In genomic region chr21:34545079-34545884, GRCh38 we compare ENCODE assay signal across 9 cellular contexts. TPM values are rescaled to one million over a fixed set of nuclear protein-coding genes. Genes with fewer than 3 reads are reported as not detected.
DNase-seq lines count a peak whose midpoint lies in the region; ATAC-seq, FAIRE-seq and TF ChIP-seq lines count a peak whose summit lies in the region.
"Had no signal": no experiment of that assay in that cellular context is flagged by ENCODE, and none has a peak within 500 bp of the region (broad histone marks: within the 10 kb centered on the region; RNA-seq: fewer than 3 reads in every experiment).

No MANE protein-coding gene starts in this region.

- no peak for TF ChIP-seq CTCF in bronchial epithelial cell (IDR thresholded peaks at IDR 0.05; ENCODE audit: insufficient read depth, low read length, severe bottlenecking)
- TF ChIP-seq CTCF in left lung (IDR thresholded peaks at IDR 0.05) = no peak

- peaks cover 2% of the 10 kb centered on the region for H3K9me3 Mint-ChIP-seq in activated CD4-positive, alpha-beta T cell treated with anti-CD3 and anti-CD28 coated beads for 36 hours (ENCODE audit: low read depth)

- peak overlapping the region; percentile 69 for H3K27ac Mint-ChIP-seq in activated CD4-positive, alpha-beta T cell treated with anti-CD3 and anti-CD28 coated beads for 36 hours
- H3K27ac Mint-ChIP-seq: CD4-positive, CD25-positive, alpha-beta regulatory T cell had no signal

- no peak overlapping the region for H3K4me3 Mint-ChIP-seq in activated CD4-positive, alpha-beta T cell treated with anti-CD3 and anti-CD28 coated beads for 36 hours

- H3K36me3 ChIP-seq in bronchial epithelial cell (ENCODE audit: control insufficient read depth, insufficient read depth, low read length) (no peaks in the 10 kb centered on the region), left lung (no peaks in the 10 kb centered on the region)

- intact Hi-C loops in activated CD4-positive, alpha-beta T cell treated with anti-CD3 and anti-CD28 coated beads for 36 hours (cut with DNase I, micrococcal nuclease) = no loop called here
- intact Hi-C loops in left lung (cut with DNase I) = no loop called here

- peaks cover 24% of the 10 kb centered on the region for H3K4me1 Mint-ChIP-seq in activated CD4-positive, alpha-beta T cell treated with anti-CD3 and anti-CD28 coated beads for 36 hours
- H3K4me1 Mint-ChIP-seq: CD4-positive, CD25-positive, alpha-beta regulatory T cell had no signal

- H3K36me3 Mint-ChIP-seq in activated CD4-positive, alpha-beta T cell treated with anti-CD3 and anti-CD28 coated beads for 36 hours (ENCODE audit: low read depth) = peaks cover 3% of the 10 kb centered on the region

- peak; percentile 39 for DNase-seq in activated CD4-positive, alpha-beta T cell treated with anti-CD3 and anti-CD28 coated beads for 36 hours
- DNase-seq in activated CD4-positive, alpha-beta T cell treated with anti-CD3 and anti-CD28 coated beads, Interleukin-2, amount 50 U/mL, for 4 hours = no peak
- peak; percentile 76 for DNase-seq in NAMALWA (ENCODE audit: low spot score)
- DNase-seq in bronchial epithelial cell (ENCODE audit: low read depth) = peak; percentile 25
- DNase-seq in left lung = peak in 1 of 2 donors; percentile 81
- DNase-seq in NCI-H446 (lab: John Stamatoyannopoulos, UW) = no peak
- DNase-seq: CD4-positive, CD25-positive, alpha-beta regulatory T cell had no signal

- no peaks in the 10 kb centered on the region for H3K27me3 ChIP-seq in bronchial epithelial cell (ENCODE audit: control insufficient read depth, insufficient read depth, low read length)
- no peaks in the 10 kb centered on the region for H3K27me3 ChIP-seq in left lung

- H3K9me3 ChIP-seq in left lung = no peaks in the 10 kb centered on the region

- CTCF ChIA-PET in activated CD4-positive, alpha-beta T cell treated with anti-CD3 and anti-CD28 coated beads for 36 hours (lab: Charles Lee) = interaction anchor here (0.6 to 1.4 kb wide), 3 partner anchors 12 to 35 kb away, joined by 3 read pairs; no protein-coding TSS in a partner anchor

- no peaks in the 10 kb centered on the region for H3K27me3 Mint-ChIP-seq in activated CD4-positive, alpha-beta T cell treated with anti-CD3 and anti-CD28 coated beads for 36 hours
- H3K27me3 Mint-ChIP-seq: CD4-positive, CD25-positive, alpha-beta regulatory T cell had no signal

- peaks cover 17 to 43% of the 10 kb centered on the region in 2 donors for H3K4me1 ChIP-seq in left lung

- FAIRE-seq in bronchial epithelial cell (lab: Jason Lieb, UNC) = no peak

- peak; percentile 78 for ATAC-seq in activated CD4-positive, alpha-beta T cell treated with anti-CD3 and anti-CD28 coated beads for 36 hours
- ATAC-seq in HG02623 (IDR thresholded peaks at IDR 0.05; ENCODE audit: unreplicated experiment) (peak; percentile 87), left lung (peak; percentile 83)

- H3K27ac ChIP-seq in left lung (peak overlapping the region; percentile 82 to 87), temporal lobe (ENCODE audit: low read depth, low read length) (peak overlapping the region; percentile 70)

- H3K4me3 ChIP-seq in bronchial epithelial cell (ENCODE audit: low read depth, low read length) (no peak overlapping the region), left lung (no peak overlapping the region)

- POLR2A ChIA-PET in activated CD4-positive, alpha-beta T cell treated with anti-CD3 and anti-CD28 coated beads for 36 hours (lab: Charles Lee) = no interaction called here

RNA-seq across cellular contexts. Expression of gene KCNE1, which starts 33.3 kb away (rescaled TPM):
- under 1 TPM in 1 of 2 experiments, not detected in 1; 0.07 TPM for total RNA-seq in activated CD4-positive, alpha-beta T cell treated with anti-CD3 and anti-CD28 coated beads for 36 hours
- total RNA-seq in bronchial epithelial cell (0.26 and 1.0 TPM in 2 replicates), left lung (10 to 100 TPM in 1 of 2 donors, 1 to 10 TPM in 1; 3.8 to 21.2 TPM), temporal lobe (1.2 TPM)

Comparison
In these comparisons a context has a peak if more than half of its experiments do, and no peak if none do; other contexts are left out.
1. DNase-seq: peak in activated CD4-positive, alpha-beta T cell treated with anti-CD3 and anti-CD28 coated beads for 36 hours (single experiment), NAMALWA (single experiment) and bronchial epithelial cell (single experiment); none in activated CD4-positive, alpha-beta T cell treated with anti-CD3 and anti-CD28 coated beads, Interleukin-2, amount 50 U/mL, for 4 hours (0 of 2) and NCI-H446 (0 of 2).
2. Peak in every context shown above with its lines, with median percentiles within 50 percentile points of each other: ATAC-seq.